ENCODE assay signal across 14 cellular contexts in the genomic region with DNA sequence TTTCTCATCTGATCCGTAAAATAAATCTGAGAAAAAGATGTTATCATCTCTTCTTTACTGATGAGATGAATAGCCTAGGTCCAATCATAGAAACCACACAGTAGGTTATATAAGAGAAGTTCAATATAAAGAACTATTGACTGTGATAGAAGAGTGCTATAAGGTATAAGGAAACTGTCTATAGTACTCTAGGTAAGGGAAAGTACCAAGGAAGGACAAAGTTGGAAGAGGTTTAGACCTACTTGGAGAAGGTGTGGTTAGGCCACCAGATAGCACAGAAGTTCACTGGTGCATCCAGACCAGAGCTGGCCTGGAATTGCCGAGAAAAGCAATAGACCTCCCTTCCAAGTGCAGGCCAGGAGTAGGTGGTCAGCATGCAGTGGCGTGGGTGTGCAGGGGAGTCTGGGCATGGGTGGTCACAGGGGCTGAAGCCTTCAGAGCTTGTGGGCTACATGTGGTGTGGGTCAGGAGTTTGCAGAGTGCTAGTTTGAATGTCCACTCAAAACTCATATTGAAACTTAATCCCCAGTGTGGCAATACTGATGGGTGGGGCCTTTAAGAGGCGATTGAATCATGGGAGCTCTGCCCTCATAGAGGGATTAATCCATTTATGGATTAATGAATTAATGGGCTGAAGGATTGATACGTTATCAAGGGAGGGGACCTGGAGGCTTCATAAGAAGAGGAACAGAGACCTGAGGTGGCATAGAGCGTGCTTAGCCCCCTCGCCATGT.
DNase-seq lines count a peak whose midpoint lies in the region; ATAC-seq and TF ChIP-seq lines count a peak whose summit lies in the region.
"Had no signal": no experiment of that assay in that cellular context is flagged by ENCODE, and none has a peak within 500 bp of the region (broad histone marks: within the 10 kb centered on the region; RNA-seq: fewer than 3 reads in every experiment).

No MANE protein-coding gene starts in this region.

- H3K27ac ChIP-seq in C4-2B (peak overlapping the region; percentile 72), OCI-LY3 (ENCODE audit: low read length) (peak overlapping the region; percentile 55), foreskin keratinocyte (peak overlapping the region; percentile 92)
- H3K27ac ChIP-seq: neural progenitor cell, vagina had no signal

- peak overlapping the region in 2 of 10 donors; percentile 12 to 32 for H3K27ac Mint-ChIP-seq in naive thymus-derived CD8-positive, alpha-beta T cell
- H3K27ac Mint-ChIP-seq: neural progenitor cell; T-helper 2 cell treated with Interferon-gamma antibody and Interleukin-4, amounts not matched to agents 5 μg/mL and 100 μg/mL, for 36 hours had no signal

- no peaks in the 10 kb centered on the region for H4K20me1 ChIP-seq in OCI-LY3 (ENCODE audit: insufficient read depth, low read length)

- peak; percentile 3 for ATAC-seq in GM21390 (IDR thresholded peaks at IDR 0.05; ENCODE audit: unreplicated experiment)
- no peak for ATAC-seq in foreskin keratinocyte
- no peak for ATAC-seq in naive thymus-derived CD8-positive, alpha-beta T cell
- no peak for ATAC-seq in HG02981 (IDR thresholded peaks at IDR 0.05; ENCODE audit: unreplicated experiment)
- no peak for ATAC-seq in GM18502 (IDR thresholded peaks at IDR 0.05; ENCODE audit: poor library complexity, unreplicated experiment)
- ATAC-seq: HepG2 had no signal

- no peak overlapping the region for H2AFZ ChIP-seq in OCI-LY3 (ENCODE audit: low read depth, low read length)
- H2AFZ ChIP-seq: neural progenitor cell had no signal

- DNase-seq in foreskin keratinocyte, result no peak
- no peak for DNase-seq in naive thymus-derived CD8-positive, alpha-beta T cell
- DNase-seq in stimulated activated CD4-positive, alpha-beta T cell treated with anti-CD3 and anti-CD28 coated beads, Interleukin-2, amount 100 ng/mL, for 48 hours, result no peak
- DNase-seq: DMS 273 treated with DMSO at 0.1 percent for 48 hours, NCI-H510A treated with DMSO at 0.1 percent for 48 hours had no signal

- no peaks in the 10 kb centered on the region for H3K9me3 Mint-ChIP-seq in naive thymus-derived CD8-positive, alpha-beta T cell
- H3K9me3 Mint-ChIP-seq: T-helper 2 cell treated with Interferon-gamma antibody and Interleukin-4, amounts not matched to agents 5 μg/mL and 100 μg/mL, for 36 hours had no signal

- H3K9ac ChIP-seq in OCI-LY3 (ENCODE audit: low read length), result peak overlapping the region; percentile 18; the same call in 1 of the 2 replicates
- H3K9ac ChIP-seq: neural progenitor cell had no signal

- peaks cover 13 to 44% (median 20%) of the 10 kb centered on the region in 4 donors for H3K4me1 Mint-ChIP-seq in naive thymus-derived CD8-positive, alpha-beta T cell

- peak overlapping the region; percentile 82 for H3K4me2 ChIP-seq in OCI-LY3 (ENCODE audit: low read length)
- H3K4me2 ChIP-seq: neural progenitor cell had no signal

- H3K27me3 ChIP-seq in OCI-LY3 (ENCODE audit: low read depth, low read length), result peaks cover 12% of the 10 kb centered on the region
- H3K27me3 ChIP-seq in foreskin keratinocyte, result no peaks in the 10 kb centered on the region
- H3K27me3 ChIP-seq: neural progenitor cell, vagina had no signal

- H3K27me3 Mint-ChIP-seq in naive thymus-derived CD8-positive, alpha-beta T cell, result no peaks in the 10 kb centered on the region

- no peak overlapping the region for H3K4me3 Mint-ChIP-seq in naive thymus-derived CD8-positive, alpha-beta T cell
- H3K4me3 Mint-ChIP-seq: neural progenitor cell; T-helper 2 cell treated with Interferon-gamma antibody and Interleukin-4, amounts not matched to agents 5 μg/mL and 100 μg/mL, for 36 hours had no signal

- H3K79me2 ChIP-seq in OCI-LY3 (ENCODE audit: low read length), result no peaks in the 10 kb centered on the region

- H3K36me3 Mint-ChIP-seq in naive thymus-derived CD8-positive, alpha-beta T cell, result no peaks in the 10 kb centered on the region
- H3K36me3 Mint-ChIP-seq: neural progenitor cell had no signal

- no peaks in the 10 kb centered on the region for H3K36me3 ChIP-seq in OCI-LY3 (replicated peaks; ENCODE audit: low read depth, low read length)
- H3K36me3 ChIP-seq: neural progenitor cell, vagina had no signal

- POLR2A ChIA-PET in naive thymus-derived CD8-positive, alpha-beta T cell (lab: Charles Lee), result no interaction called here

- no peak for TF ChIP-seq CTCF in C4-2B (conservative IDR thresholded peaks at IDR 0.05)
- no peak for TF ChIP-seq CTCF in OCI-LY3 (IDR thresholded peaks at IDR 0.05; ENCODE audit: low read depth, low read length)
- TF ChIP-seq CTCF in foreskin keratinocyte (conservative IDR thresholded peaks at IDR 0.05), result no peak

- peaks cover 100% of the 10 kb centered on the region for H3K4me1 ChIP-seq in OCI-LY3 (ENCODE audit: low read length)
- H3K4me1 ChIP-seq in foreskin keratinocyte, result peaks cover 44% of the 10 kb centered on the region
- H3K4me1 ChIP-seq: neural progenitor cell had no signal

- peak overlapping the region; percentile 34 for H3K4me3 ChIP-seq in OCI-LY3 (ENCODE audit: low read length)
- H3K4me3 ChIP-seq: neural progenitor cell, vagina had no signal

- no peaks in the 10 kb centered on the region for H3K9me3 ChIP-seq in OCI-LY3 (ENCODE audit: insufficient read depth, low read length)
- H3K9me3 ChIP-seq: vagina had no signal
